Comparison of ENCODE assay signal across 8 cellular contexts in the genomic region with DNA sequence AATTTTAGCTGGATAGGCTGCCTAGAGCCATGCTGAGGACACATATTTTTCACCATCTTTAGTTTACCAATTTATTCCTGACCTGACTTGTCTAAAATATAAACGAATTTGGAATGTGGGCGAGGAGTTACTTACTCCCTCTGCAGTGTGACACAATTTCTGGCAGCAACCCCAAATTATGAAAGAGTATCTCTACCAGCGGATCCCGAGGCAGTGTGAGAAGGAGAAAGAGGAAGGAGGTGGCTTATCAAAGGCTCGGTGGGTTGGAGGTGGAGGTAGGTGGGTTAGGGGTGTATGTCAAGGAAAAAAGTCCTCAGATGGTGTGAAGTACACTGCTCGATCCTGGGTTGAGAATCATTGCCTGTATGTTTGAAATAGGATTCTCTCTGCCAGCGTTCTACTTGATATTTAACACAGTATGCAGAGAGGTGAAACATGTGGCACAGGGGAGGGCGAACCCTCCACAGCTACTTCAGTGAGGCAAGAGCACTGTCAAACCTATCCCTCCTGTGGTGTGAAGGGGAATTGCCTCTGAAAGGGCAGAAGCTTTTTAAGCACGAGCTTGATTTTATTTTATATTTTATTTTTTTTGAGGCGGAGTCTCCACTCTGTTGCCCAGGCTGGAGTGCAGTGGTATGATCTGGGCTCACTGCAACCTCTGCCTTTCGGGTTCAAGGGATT.
DNase-seq lines count a peak whose midpoint lies in the region; TF ChIP-seq lines count a peak whose summit lies in the region.

No MANE protein-coding gene starts in this region.

- H3K4me3 ChIP-seq in foreskin fibroblast (ENCODE audit: low read depth in 1 of 2, low read length in 2 of 2), result no peak overlapping the region
- no peak overlapping the region for H3K4me3 ChIP-seq in tibial artery

- H3K9me3 ChIP-seq in tibial artery, result no peaks in the 10 kb centered on the region

- TF ChIP-seq CTCF in GM10266 (IDR thresholded peaks at IDR 0.05; ENCODE audit: control insufficient read depth, insufficient read depth, low read depth, missing control alignments) (peak; percentile 17), foreskin fibroblast (IDR thresholded peaks at IDR 0.05; ENCODE audit: low read depth, low read length) (peak; percentile 19), tibial artery (IDR thresholded peaks at IDR 0.05) (no peak)

- H3K4me1 ChIP-seq in tibial artery, result no peaks in the 10 kb centered on the region

- H3K36me3 ChIP-seq in tibial artery, result no peaks in the 10 kb centered on the region

- H3K27ac ChIP-seq in tibial artery, result no peak overlapping the region

- no peaks in the 10 kb centered on the region for H3K27me3 ChIP-seq in tibial artery

- DNase-seq in GM10266 (ENCODE audit: extremely low spot score) (peak; percentile 47), H4 (ENCODE audit: low spot score) (peak; percentile 27), NAMALWA (ENCODE audit: low spot score) (peak; percentile 83), foreskin fibroblast (peak in 1 of 2 donors; percentile 57), NCI-H1436 treated with DMSO at 0.1 percent for 48 hours (lab: John Stamatoyannopoulos, UW) (no peak), tibial artery (no peak)
- peak; percentile 25 for DNase-seq in activated CD4-positive, alpha-beta T cell treated with anti-CD3 and anti-CD28 coated beads, Interleukin-2, amount 50 U/mL, for 1 hour
- DNase-seq in stimulated activated CD4-positive, alpha-beta T cell treated with anti-CD3 and anti-CD28 coated beads, Interleukin-2, amount 100 ng/mL, for 4 hours (ENCODE audit: low read depth), result peak; percentile 6

- intact Hi-C loops in tibial artery (cut with DNase I; ENCODE audit: low total_unique reads), result no loop called here

Comparison
In these comparisons a context has a peak if more than half of its experiments do, and no peak if none do; other contexts are left out.
1. DNase-seq: peak in GM10266 (single experiment), H4 (single experiment), NAMALWA (single experiment), activated CD4-positive, alpha-beta T cell treated with anti-CD3 and anti-CD28 coated beads, Interleukin-2, amount 50 U/mL, for 1 hour (single experiment) and stimulated activated CD4-positive, alpha-beta T cell treated with anti-CD3 and anti-CD28 coated beads, Interleukin-2, amount 100 ng/mL, for 4 hours (single experiment); none in NCI-H1436 treated with DMSO at 0.1 percent for 48 hours (single experiment) and tibial artery (0 of 2).
2. CTCF ChIP-seq: peak in GM10266 (single experiment) and foreskin fibroblast (single experiment); none in tibial artery (0 of 2).